20 cellular contexts compared by ENCODE assay signal in genomic region chr5:39131210-39132127, GRCh38. TPM values are rescaled to one million over a fixed set of nuclear protein-coding genes. Genes with fewer than 3 reads are reported as not detected.
DNase-seq lines count a peak whose midpoint lies in the region; ATAC-seq and TF ChIP-seq lines count a peak whose summit lies in the region.
"Had no signal": no experiment of that assay in that cellular context is flagged by ENCODE, and none has a peak within 500 bp of the region (broad histone marks: within the 10 kb centered on the region; RNA-seq: fewer than 3 reads in every experiment).

No MANE protein-coding gene starts in this region.

- no peak overlapping the region for H2BK15ac ChIP-seq in H9 (ENCODE audit: low read depth, low read length)

- TF ChIP-seq EP300 in gastroesophageal sphincter (IDR thresholded peaks at IDR 0.05), result no peak

- 51 to 56% methylated on average over 2 to 3 of the region's 3 CpGs for WGBS in gastroesophageal sphincter (ENCODE audit: low coverage in 1 of 2), 2 donors
- WGBS in H9 (ENCODE audit: extremely low coverage, insufficient read length, low lambda C conversion rate), result no CpG with 5 or more reads among the region's 3 CpGs

- no peak overlapping the region for H2BK5ac ChIP-seq in H9 (ENCODE audit: insufficient read length, low read length)

- CTCF ChIA-PET in CD8-positive, alpha-beta T cell (lab: Charles Lee), result interaction anchor here (1.2 kb wide), 1 partner anchor 92 kb away, joined by 3 read pairs; no protein-coding TSS in a partner anchor

- no peak overlapping the region for H2AK5ac ChIP-seq in H9 (ENCODE audit: insufficient read length, low read length)

- no peak overlapping the region for H3K27ac ChIP-seq in CD8-positive, alpha-beta T cell (ENCODE audit: low read depth, low read length)
- H3K27ac ChIP-seq in gastroesophageal sphincter (no peak overlapping the region), H9 (ENCODE audit: insufficient read length, low read depth, low read length) (no peak overlapping the region)
- H3K27ac ChIP-seq: colonic mucosa, gastrocnemius medialis, lower lobe of right lung, sigmoid colon, testis had no signal

- no peaks in the 10 kb centered on the region for H3K9me3 Mint-ChIP-seq in CD8-positive, alpha-beta T cell
- no peaks in the 10 kb centered on the region for H3K9me3 Mint-ChIP-seq in activated naive CD8-positive, alpha-beta T cell treated with anti-CD3 and anti-CD28 coated beads, Interleukin-2, amount 10 ng/mL, durations not matched to agents 7 days and 5 days
- H3K9me3 Mint-ChIP-seq in natural killer cell treated with Interleukin-12 subunit alpha and Interleukin-12 subunit beta and Interleukin-15 and Interleukin-18, amount 100 ng/mL, for 72 hours, result no peaks in the 10 kb centered on the region
- no peaks in the 10 kb centered on the region for H3K9me3 Mint-ChIP-seq in H9
- H3K9me3 Mint-ChIP-seq: activated T-cell treated with anti-CD3 and anti-CD28 coated beads, Interleukin-2, amount 50 U/mL, for 4 hours had no signal

- H2BK20ac ChIP-seq in H9 (ENCODE audit: low read depth, low read length, poor library complexity, severe bottlenecking), result no peak overlapping the region

- no peak overlapping the region for H3K9ac ChIP-seq in H9 (ENCODE audit: extremely low read depth, insufficient read length, low read length)

- no peak overlapping the region for H2AFZ ChIP-seq in H9 (ENCODE audit: low read length)

- no peak overlapping the region for H3K23ac ChIP-seq in H9 (ENCODE audit: insufficient read length, low read depth, low read length)

- no peak for ATAC-seq in CD8-positive, alpha-beta T cell
- ATAC-seq in activated naive CD8-positive, alpha-beta T cell treated with anti-CD3 and anti-CD28 coated beads, Interleukin-2, amount 10 ng/mL, durations not matched to agents 7 days and 5 days (ENCODE audit: low read depth), result no peak
- ATAC-seq in natural killer cell treated with Interleukin-12 subunit alpha and Interleukin-12 subunit beta and Interleukin-15 and Interleukin-18, amount 100 ng/mL, for 72 hours, result no peak
- ATAC-seq in gastroesophageal sphincter, result no peak
- ATAC-seq: activated T-cell treated with anti-CD3 and anti-CD28 coated beads, Interleukin-2, amount 50 U/mL, for 4 hours; gastrocnemius medialis; lower lobe of right lung had no signal

- no peaks in the 10 kb centered on the region for H4K20me1 ChIP-seq in H9 (ENCODE audit: control insufficient read depth, insufficient read depth, insufficient read length)

- no peaks in the 10 kb centered on the region for H3K79me2 ChIP-seq in H9 (ENCODE audit: insufficient read depth, low read length)

- H3K4me3 Mint-ChIP-seq in CD8-positive, alpha-beta T cell, result no peak overlapping the region
- H3K4me3 Mint-ChIP-seq in activated naive CD8-positive, alpha-beta T cell treated with anti-CD3 and anti-CD28 coated beads, Interleukin-2, amount 10 ng/mL, durations not matched to agents 7 days and 5 days, result no peak overlapping the region
- H3K4me3 Mint-ChIP-seq in natural killer cell treated with Interleukin-12 subunit alpha and Interleukin-12 subunit beta and Interleukin-15 and Interleukin-18, amount 100 ng/mL, for 72 hours, result no peak overlapping the region
- no peak overlapping the region for H3K4me3 Mint-ChIP-seq in H9
- H3K4me3 Mint-ChIP-seq: activated T-cell treated with anti-CD3 and anti-CD28 coated beads, Interleukin-2, amount 50 U/mL, for 4 hours had no signal

- peaks cover 87% of the 10 kb centered on the region for H3K36me3 Mint-ChIP-seq in CD8-positive, alpha-beta T cell
- H3K36me3 Mint-ChIP-seq in activated naive CD8-positive, alpha-beta T cell treated with anti-CD3 and anti-CD28 coated beads, Interleukin-2, amount 10 ng/mL, durations not matched to agents 7 days and 5 days, result peaks cover 54% of the 10 kb centered on the region
- peaks cover 26% of the 10 kb centered on the region for H3K36me3 Mint-ChIP-seq in natural killer cell treated with Interleukin-12 subunit alpha and Interleukin-12 subunit beta and Interleukin-15 and Interleukin-18, amount 100 ng/mL, for 72 hours
- H3K36me3 Mint-ChIP-seq in H9 (ENCODE audit: insufficient read depth in 1 of 3, low read depth in 3 of 3), result no peaks in the 10 kb centered on the region

- H3K36me3 ChIP-seq in CD8-positive, alpha-beta T cell (ENCODE audit: insufficient read depth, low read length), result peaks cover 67% of the 10 kb centered on the region
- H3K36me3 ChIP-seq in gastroesophageal sphincter, result no peaks in the 10 kb centered on the region
- H3K36me3 ChIP-seq: colonic mucosa, gastrocnemius medialis, lower lobe of right lung, MG63, sigmoid colon had no signal

- no peak overlapping the region for H3T11ph ChIP-seq in H9 (ENCODE audit: low read length)

- H3K27me3 Mint-ChIP-seq in CD8-positive, alpha-beta T cell (ENCODE audit: low read depth), result no peaks in the 10 kb centered on the region
- H3K27me3 Mint-ChIP-seq in activated naive CD8-positive, alpha-beta T cell treated with anti-CD3 and anti-CD28 coated beads, Interleukin-2, amount 10 ng/mL, durations not matched to agents 7 days and 5 days, result no peaks in the 10 kb centered on the region
- H3K27me3 Mint-ChIP-seq in natural killer cell treated with Interleukin-12 subunit alpha and Interleukin-12 subunit beta and Interleukin-15 and Interleukin-18, amount 100 ng/mL, for 72 hours, result no peaks in the 10 kb centered on the region
- H3K27me3 Mint-ChIP-seq in H9 (ENCODE audit: low read depth), result no peaks in the 10 kb centered on the region; the same call in 1 of the 2 replicates

- H3K4me2 ChIP-seq in H9 (ENCODE audit: insufficient read depth, insufficient read length, low read length), result no peak overlapping the region

- no peaks in the 10 kb centered on the region for H3K9me3 ChIP-seq in CD8-positive, alpha-beta T cell (ENCODE audit: low read length)
- no peaks in the 10 kb centered on the region for H3K9me3 ChIP-seq in gastroesophageal sphincter
- no peaks in the 10 kb centered on the region for H3K9me3 ChIP-seq in H9 (ENCODE audit: control insufficient read depth, low read depth, low read length)
- H3K9me3 ChIP-seq: colonic mucosa, gastrocnemius medialis, lower lobe of right lung, MG63, sigmoid colon, testis had no signal

- POLR2A ChIA-PET in CD8-positive, alpha-beta T cell (lab: Charles Lee), result interaction anchor here (1.4 kb wide), 1 partner anchor 56 kb away, joined by 3 read pairs; no protein-coding TSS in a partner anchor
- POLR2A ChIA-PET in activated naive CD8-positive, alpha-beta T cell treated with anti-CD3 and anti-CD28 coated beads, Interleukin-2, amount 10 ng/mL, durations not matched to agents 7 days and 5 days (lab: Charles Lee), result no interaction called here

- H3K14ac ChIP-seq in H9 (ENCODE audit: insufficient read depth, low read length), result no peak overlapping the region

- H4K8ac ChIP-seq in H9 (replicated peaks; ENCODE audit: insufficient read length, low read depth, low read length), result no peak overlapping the region

- no peak overlapping the region for H3K56ac ChIP-seq in H9 (ENCODE audit: insufficient read length, low read depth, low read length)

- peak overlapping the region; percentile 70 for H3K27ac Mint-ChIP-seq in CD8-positive, alpha-beta T cell
- H3K27ac Mint-ChIP-seq in activated naive CD8-positive, alpha-beta T cell treated with anti-CD3 and anti-CD28 coated beads, Interleukin-2, amount 10 ng/mL, durations not matched to agents 7 days and 5 days, result peak overlapping the region; percentile 2
- peak overlapping the region; percentile 7 to 36 for H3K27ac Mint-ChIP-seq in natural killer cell treated with Interleukin-12 subunit alpha and Interleukin-12 subunit beta and Interleukin-15 and Interleukin-18, amount 100 ng/mL, for 72 hours
- H3K27ac Mint-ChIP-seq in H9, result no peak overlapping the region

- no peak overlapping the region for H2BK12ac ChIP-seq in H9 (ENCODE audit: insufficient read length, low read depth, low read length)

- TF ChIP-seq CTCF in CD8-positive, alpha-beta T cell (IDR thresholded peaks at IDR 0.05), result no peak
- TF ChIP-seq CTCF in gastroesophageal sphincter (IDR thresholded peaks at IDR 0.05) (no peak), H9 (conservative IDR thresholded peaks at IDR 0.05) (no peak)

- no peak overlapping the region for H3K18ac ChIP-seq in H9 (ENCODE audit: insufficient read length, low read depth, low read length)

- no peak overlapping the region for H3K4me3 ChIP-seq in CD8-positive, alpha-beta T cell (ENCODE audit: low read depth, low read length)
- no peak overlapping the region for H3K4me3 ChIP-seq in gastroesophageal sphincter
- H3K4me3 ChIP-seq: colonic mucosa, gastrocnemius medialis, lower lobe of right lung, MG63, sigmoid colon, testis had no signal

- no peaks in the 10 kb centered on the region for H3K79me1 ChIP-seq in H9 (ENCODE audit: insufficient read depth, low read depth, low read length, poor library complexity, severe bottlenecking)

- H3K4me1 Mint-ChIP-seq in CD8-positive, alpha-beta T cell (ENCODE audit: low read depth), result peaks cover 55% of the 10 kb centered on the region
- H3K4me1 Mint-ChIP-seq in activated naive CD8-positive, alpha-beta T cell treated with anti-CD3 and anti-CD28 coated beads, Interleukin-2, amount 10 ng/mL, durations not matched to agents 7 days and 5 days, result peaks cover 18% of the 10 kb centered on the region
- peaks cover 3 to 9% of the 10 kb centered on the region in 2 donors for H3K4me1 Mint-ChIP-seq in natural killer cell treated with Interleukin-12 subunit alpha and Interleukin-12 subunit beta and Interleukin-15 and Interleukin-18, amount 100 ng/mL, for 72 hours (ENCODE audit: low read depth in 2 of 2)
- H3K4me1 Mint-ChIP-seq in H9, result peaks cover 2 to 6% of the 10 kb centered on the region in 2 experiments

- no peak overlapping the region for H4K91ac ChIP-seq in H9 (ENCODE audit: insufficient read length, low read depth, low read length)

- H3K4me1 ChIP-seq in CD8-positive, alpha-beta T cell (ENCODE audit: insufficient read depth, low read length), result no peaks in the 10 kb centered on the region
- H3K4me1 ChIP-seq in gastroesophageal sphincter, result no peaks in the 10 kb centered on the region
- no peaks in the 10 kb centered on the region for H3K4me1 ChIP-seq in H9 (ENCODE audit: insufficient read depth, low read length)
- H3K4me1 ChIP-seq: colonic mucosa, gastrocnemius medialis, lower lobe of right lung, sigmoid colon, testis had no signal

- TF ChIP-seq POLR2A in gastroesophageal sphincter (IDR thresholded peaks at IDR 0.05), result no peak

- intact Hi-C loops in CD8-positive, alpha-beta T cell (cut with DNase I, micrococcal nuclease), result loop anchor here in 1 of 2 experiments (2.0 kb wide), 1 partner anchor 23 kb away; no protein-coding TSS in a partner anchor

- no peak overlapping the region for H2BK120ac ChIP-seq in H9 (ENCODE audit: low read depth, low read length, poor library complexity, severe bottlenecking)

- H3K27me3 ChIP-seq in CD8-positive, alpha-beta T cell (ENCODE audit: insufficient read depth, low read length), result no peaks in the 10 kb centered on the region
- H3K27me3 ChIP-seq in gastroesophageal sphincter (no peaks in the 10 kb centered on the region), H9 (ENCODE audit: insufficient read depth, low read length) (no peaks in the 10 kb centered on the region)
- H3K27me3 ChIP-seq: colonic mucosa, gastrocnemius medialis, MG63, sigmoid colon, testis had no signal

- no peak overlapping the region for H3K4ac ChIP-seq in H9 (ENCODE audit: low read depth, low read length)

- H4K5ac ChIP-seq in H9 (ENCODE audit: insufficient read length, low read depth, low read length), result no peak overlapping the region

- peak; percentile 29 for DNase-seq in Ammon's horn (ENCODE audit: low spot score)
- DNase-seq in CD8-positive, alpha-beta T cell, result no peak
- DNase-seq in activated naive CD8-positive, alpha-beta T cell treated with anti-CD3 and anti-CD28 coated beads, Interleukin-2, amount 10 ng/mL, durations not matched to agents 7 days and 5 days, result no peak
- DNase-seq in natural killer cell treated with Interleukin-12 subunit alpha and Interleukin-12 subunit beta and Interleukin-15 and Interleukin-18, amount 100 ng/mL, for 72 hours (ENCODE audit: low spot score), result no peak
- no peak for DNase-seq in H9
- no peak for DNase-seq in NCI-H2171 (lab: John Stamatoyannopoulos, UW)
- DNase-seq: activated T-cell treated with anti-CD3 and anti-CD28 coated beads, Interleukin-2, amount 50 U/mL, for 4 hours; colonic mucosa; DMS53; gastrocnemius medialis; HCEC 1CT; lower lobe of right lung; NCI-H2029; NCI-H510A; sigmoid colon; stimulated activated CD4-positive, alpha-beta T cell treated with anti-CD3 and anti-CD28 coated beads, Interleukin-2, amount 100 ng/mL, for 24 hours; T1000; testis had no signal

- H3K23me2 ChIP-seq in H9 (ENCODE audit: insufficient read length, low read depth, low read length, poor library complexity, severe bottlenecking), result no peaks in the 10 kb centered on the region

RNA-seq across cellular contexts. Expression of gene RICTOR, which starts 57.3 kb away (rescaled TPM):
- total RNA-seq in CD8-positive, alpha-beta T cell, result 100 to 1,000 TPM; 116 to 128 TPM
- 10 to 100 TPM; 55.6 to 64.8 TPM for total RNA-seq in activated naive CD8-positive, alpha-beta T cell treated with anti-CD3 and anti-CD28 coated beads, Interleukin-2, amount 10 ng/mL, durations not matched to agents 7 days and 5 days
- 10 to 100 TPM; 42.7 to 51.0 TPM for total RNA-seq in natural killer cell treated with Interleukin-12 subunit alpha and Interleukin-12 subunit beta and Interleukin-15 and Interleukin-18, amount 100 ng/mL, for 72 hours
- total RNA-seq in gastroesophageal sphincter (10 to 100 TPM; 24.0 to 46.1 (median 31.9) TPM), H9 (2021) (14.0 and 20.9 TPM in 2 replicates)

Comparison
In these comparisons a context has a peak if more than half of its experiments do, and no peak if none do; other contexts are left out.
1. H3K27ac Mint-ChIP-seq: peak in CD8-positive, alpha-beta T cell (single experiment), activated naive CD8-positive, alpha-beta T cell treated with anti-CD3 and anti-CD28 coated beads, Interleukin-2, amount 10 ng/mL, durations not matched to agents 7 days and 5 days (single experiment) and natural killer cell treated with Interleukin-12 subunit alpha and Interleukin-12 subunit beta and Interleukin-15 and Interleukin-18, amount 100 ng/mL, for 72 hours (2 of 2); none in H9 (0 of 3).